8 cellular contexts compared by ENCODE assay signal in genomic region chr6:8435093-8435844, GRCh38. TPM values are rescaled to one million over a fixed set of nuclear protein-coding genes. Genes with fewer than 3 reads are reported as not detected.
A peak's percentile ranks its signal among the peaks of the same experiment; 100 is the strongest.
DNase-seq lines count a peak whose midpoint lies in the region; TF ChIP-seq lines count a peak whose summit lies in the region.

Gene SLC35B3 (minus strand): TSS chr6:8435545.

- DNase-seq in GM04503 (ENCODE audit: low read depth): peak; percentile 37
- DNase-seq in HFF-Myc (ENCODE audit: extremely low read depth, low read depth): peak; percentile 63
- DNase-seq in MV-4-11 (lab: John Stamatoyannopoulos, UW): peak; percentile 87
- DNase-seq in SJSA1 (ENCODE audit: low read depth in 1 of 2, low spot score in 2 of 2): peak; percentile 91 to 96
- DNase-seq in activated naive CD4-positive, alpha-beta T cell treated with Interleukin-2 at 50 U/mL for 16 hours: peak; percentile 98
- DNase-seq in foreskin melanocyte: peak; percentile 84
- DNase-seq in stromal cell of bone marrow (ENCODE audit: low read depth): peak; percentile 87

- H3K4me3 ChIP-seq in HFF-Myc (replicated peaks; ENCODE audit: low read depth, low read length): peak within 1 kb of the TSS; percentile 96
- peak within 1 kb of the TSS; percentile 75 for H3K4me3 ChIP-seq in SJSA1
- peak within 1 kb of the TSS; percentile 74 for H3K4me3 ChIP-seq in neuron (ENCODE audit: low read length)

- no peak for TF ChIP-seq CTCF in HFF-Myc (IDR thresholded peaks at IDR 0.05; ENCODE audit: low read depth, low read length, missing control alignments)

- no peaks in the 10 kb centered on the region for H3K27me3 ChIP-seq in SJSA1 (replicated peaks)
- no peaks in the 10 kb centered on the region for H3K27me3 ChIP-seq in neuron (ENCODE audit: insufficient read depth, low read length)

- peaks cover 21% of the 10 kb centered on the region for H3K36me3 ChIP-seq in SJSA1
- H3K36me3 ChIP-seq in neuron (ENCODE audit: insufficient read depth, low read length): peaks cover 6% of the 10 kb centered on the region

- H3K27ac ChIP-seq in SJSA1: peak within 1 kb of the TSS; percentile 85

- no peaks in the 10 kb centered on the region for H3K9me3 ChIP-seq in SJSA1 (replicated peaks)
- no peaks in the 10 kb centered on the region for H3K9me3 ChIP-seq in neuron (ENCODE audit: low read length)

- H2AFZ ChIP-seq in neuron (ENCODE audit: low read depth, low read length): peak within 1 kb of the TSS; percentile 77

- H3K4me1 ChIP-seq in SJSA1 (replicated peaks) (peaks cover 12% of the 10 kb centered on the region), neuron (ENCODE audit: insufficient read depth, low read length) (peaks cover 13% of the 10 kb centered on the region)

RNA-seq across cellular contexts. Expression of gene SLC35B3, which starts in this region (rescaled TPM):
- 7.7 and 15.8 TPM in 2 replicates for total RNA-seq in SJSA1 (2014; rRNA removed; shearing (Covaris generic))

Comparison
In these comparisons a context has a peak if more than half of its experiments do, and no peak if none do; other contexts are left out.
1. Peak in every context shown above with its lines: DNase-seq, H3K4me3 ChIP-seq and H3K27ac ChIP-seq.
2. DNase-seq: peak in every context shown above with its lines; median percentile 98 in activated naive CD4-positive, alpha-beta T cell treated with Interleukin-2 at 50 U/mL for 16 hours; 94 in SJSA1; 87 in MV-4-11; 87 in stromal cell of bone marrow; 84 in foreskin melanocyte; 63 in HFF-Myc; 37 in GM04503.